1 cellular context compared by ENCODE assay signal in the genomic region with DNA sequence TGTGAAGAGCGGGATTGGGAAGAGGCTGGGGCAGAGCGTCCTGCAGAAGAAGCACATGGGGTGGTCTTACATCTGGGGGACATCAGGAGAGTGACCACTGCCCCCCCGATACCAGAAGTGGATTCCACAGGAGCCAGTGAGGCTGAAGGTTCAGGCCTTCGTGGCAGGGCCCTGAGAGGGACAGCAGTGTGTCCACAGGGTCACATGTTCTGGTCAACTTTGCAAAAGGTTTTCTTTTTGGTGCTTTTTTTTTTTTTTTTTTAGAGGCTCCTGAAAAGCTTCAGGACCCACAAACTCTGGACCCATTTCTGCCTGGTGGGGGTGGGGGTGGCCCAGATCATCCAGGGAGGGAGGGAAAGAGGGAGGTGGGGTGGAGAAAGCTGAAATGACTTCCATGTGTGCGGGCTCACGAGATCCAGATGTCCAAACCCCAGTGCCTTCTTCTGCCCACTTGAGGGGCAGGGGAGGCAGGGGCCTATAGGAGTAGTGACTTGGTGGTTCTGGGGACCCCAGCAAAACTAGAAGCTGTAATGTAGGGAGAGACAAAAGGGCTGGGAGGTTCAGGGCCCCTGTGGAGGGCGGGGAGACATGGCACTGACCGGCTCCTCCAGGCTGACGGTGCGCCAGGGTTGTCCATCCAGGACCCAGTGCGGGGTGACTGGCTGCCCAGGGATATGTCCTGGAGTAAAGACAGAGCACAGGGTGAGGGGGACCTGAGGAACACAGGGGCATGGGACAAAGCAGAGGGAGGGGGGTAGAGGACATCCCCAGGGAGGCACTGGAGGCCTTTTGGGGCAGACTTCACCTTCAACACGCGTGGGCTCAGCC.
A peak's percentile ranks its signal among the peaks of the same experiment; 100 is the strongest.
TF ChIP-seq lines count a peak whose summit lies in the region.

No MANE protein-coding gene starts in this region.

TF ChIP-seq in SK-N-SH, 30 proteins besides CTCF, POLR2A, EP300 and RAD21:
- TF ChIP-seq TCF12 (IDR thresholded peaks at IDR 0.05) (peak; percentile 85), SIN3A (IDR thresholded peaks at IDR 0.05; ENCODE audit: borderline replicate concordance, low read depth, low read length) (no peak), EZH2phosphoT487 (IDR thresholded peaks at IDR 0.05; ENCODE audit: borderline replicate concordance, low read depth) (no peak)
TF ChIP-seq in SK-N-SH: peak in this region for 1.
